11 cellular contexts compared by ENCODE assay signal in the genomic region with DNA sequence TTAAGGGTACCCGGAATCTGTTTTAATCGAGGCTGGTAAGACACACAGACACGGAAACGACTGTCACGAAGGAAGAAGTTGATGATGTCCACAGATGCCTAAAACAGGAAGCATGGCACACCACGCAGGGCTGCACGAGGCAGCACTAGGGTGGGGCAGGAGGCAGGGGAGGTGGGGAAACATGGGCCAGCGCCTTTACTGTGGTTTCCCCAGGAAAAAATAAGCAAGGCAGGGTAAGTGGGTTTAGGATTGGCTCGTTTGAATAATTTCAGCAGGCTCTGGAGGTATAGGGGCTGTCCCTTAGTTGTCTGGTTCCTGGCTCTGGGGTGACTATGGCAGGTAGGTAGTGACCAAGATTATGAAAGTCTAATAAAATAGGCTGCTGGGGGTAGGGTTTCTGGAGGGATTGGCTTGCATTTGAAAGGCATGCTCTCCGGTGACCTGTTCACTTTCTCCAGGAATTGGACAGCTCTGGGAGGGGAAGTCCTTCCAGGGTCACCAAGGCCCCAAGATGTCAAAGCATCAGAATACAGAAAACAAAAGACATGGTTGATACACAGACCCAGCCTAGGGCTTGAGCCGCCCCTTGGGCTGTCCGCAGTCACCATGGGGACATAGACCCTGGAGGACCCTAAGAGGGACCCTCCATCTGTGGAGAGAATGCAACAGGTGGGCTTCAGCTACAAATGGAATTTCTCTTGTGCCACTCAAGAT. TPM values are rescaled to one million over a fixed set of nuclear protein-coding genes. Genes with fewer than 3 reads are reported as not detected.
DNase-seq lines count a peak whose midpoint lies in the region; ATAC-seq and TF ChIP-seq lines count a peak whose summit lies in the region.
"Had no signal": no experiment of that assay in that cellular context is flagged by ENCODE, and none has a peak within 500 bp of the region (broad histone marks: within the 10 kb centered on the region; RNA-seq: fewer than 3 reads in every experiment).

No MANE protein-coding gene starts in this region.

- intact Hi-C loops in posterior vena cava (cut with DNase I) = loop anchor here in 1 of 2 donors (10.0 kb wide), 2 partner anchors 70 to 140 kb away; no protein-coding TSS in a partner anchor

- in situ Hi-C loops in GM13976 (cut with MboI; ENCODE audit: low sequenced_read_pairs, unreplicated experiment) = no loop called here

- H3K27me3 Mint-ChIP-seq in activated naive CD8-positive, alpha-beta T cell = no peaks in the 10 kb centered on the region
- H3K27me3 Mint-ChIP-seq in type B pancreatic cell = peaks cover 11% of the 10 kb centered on the region

- ATAC-seq in GM21515 (IDR thresholded peaks at IDR 0.05; ENCODE audit: unreplicated experiment) (no peak), HG03039 (IDR thresholded peaks at IDR 0.05; ENCODE audit: unreplicated experiment) (no peak)
- ATAC-seq: esophagus mucosa had no signal

- H3K4me3 Mint-ChIP-seq in activated naive CD8-positive, alpha-beta T cell = peak overlapping the region; percentile 5
- no peak overlapping the region for H3K4me3 Mint-ChIP-seq in type B pancreatic cell
- H3K4me3 Mint-ChIP-seq: H9 had no signal

- no peaks in the 10 kb centered on the region for H3K9me3 Mint-ChIP-seq in activated naive CD8-positive, alpha-beta T cell (ENCODE audit: low read depth)
- no peaks in the 10 kb centered on the region for H3K9me3 Mint-ChIP-seq in type B pancreatic cell
- H3K9me3 Mint-ChIP-seq: H9 had no signal

- peak overlapping the region; percentile 78 for H3K27ac Mint-ChIP-seq in activated naive CD8-positive, alpha-beta T cell
- no peak overlapping the region for H3K27ac Mint-ChIP-seq in type B pancreatic cell
- H3K27ac Mint-ChIP-seq: H9 had no signal

- no peaks in the 10 kb centered on the region for H3K36me3 Mint-ChIP-seq in activated naive CD8-positive, alpha-beta T cell
- no peaks in the 10 kb centered on the region for H3K36me3 Mint-ChIP-seq in type B pancreatic cell

- TF ChIP-seq CTCF in GM13976 (IDR thresholded peaks at IDR 0.05; ENCODE audit: borderline replicate concordance, control extremely low read depth, extremely low read depth, insufficient read depth, missing control alignments) = no peak
- TF ChIP-seq CTCF in type B pancreatic cell (conservative IDR thresholded peaks at IDR 0.05) = no peak

- peak; percentile 53 for DNase-seq in GM13976 (ENCODE audit: low spot score)
- peak in 3 of 5 experiments; percentile 12 to 82 (median 15) for DNase-seq in T-helper 2 cell
- peak; percentile 84 for DNase-seq in posterior vena cava (ENCODE audit: low spot score)
- no peak for DNase-seq in type B pancreatic cell (ENCODE audit: extremely low spot score, unreplicated experiment)
- no peak for DNase-seq in NCI-H1417 (lab: John Stamatoyannopoulos, UW)
- DNase-seq: H9, NCI-H1105 treated with DMSO at 0.1 percent for 48 hours had no signal

- H3K4me1 Mint-ChIP-seq in activated naive CD8-positive, alpha-beta T cell (ENCODE audit: low read depth) = peaks cover 34% of the 10 kb centered on the region
- peaks cover 27% of the 10 kb centered on the region for H3K4me1 Mint-ChIP-seq in type B pancreatic cell (ENCODE audit: unreplicated experiment)

RNA-seq across cellular contexts. Expression of gene MAP1LC3B2, which starts 35.3 kb away (rescaled TPM):
- total RNA-seq in posterior vena cava (1 to 10 TPM in 1 of 2 donors, not detected in 1; 1.8 TPM), type B pancreatic cell (ENCODE audit: low replicate concordance) (1.0 TPM in 1 of 2 replicates, not detected in the other)

Comparison
In these comparisons a context has a peak if more than half of its experiments do, and no peak if none do; other contexts are left out.
1. DNase-seq: peak in GM13976 (single experiment), T-helper 2 cell (3 of 5) and posterior vena cava (single experiment); none in type B pancreatic cell (single experiment) and NCI-H1417 (0 of 3).